Comparison of ENCODE assay signal across 8 cellular contexts in the genomic region with DNA sequence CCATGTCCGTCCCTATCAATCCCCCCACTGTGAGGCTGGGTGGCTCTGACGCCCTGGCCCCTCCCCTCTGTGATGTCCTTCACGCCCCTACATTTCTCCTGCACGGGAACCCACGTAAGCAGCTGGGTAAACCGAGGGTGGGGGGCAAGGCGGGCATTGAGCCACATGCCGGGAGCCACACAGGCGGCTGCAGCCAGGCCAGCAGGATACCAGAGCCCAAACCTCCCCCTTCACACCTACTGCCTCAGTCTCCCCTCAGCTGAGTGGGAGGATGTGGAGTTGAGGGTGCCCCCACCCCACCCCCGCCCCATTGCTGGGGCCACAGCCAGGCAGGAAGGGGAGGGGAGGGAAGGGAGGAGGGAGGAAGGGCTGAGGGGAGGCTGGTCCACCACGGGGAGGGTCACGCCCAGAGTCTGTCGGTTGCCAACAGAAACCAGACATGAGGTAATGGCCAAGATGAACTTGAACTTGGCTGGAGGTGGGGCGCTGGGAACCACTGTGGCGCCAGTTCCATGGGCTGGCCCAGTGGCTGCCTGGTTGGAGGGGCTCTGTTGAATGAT. TPM values are rescaled to one million over a fixed set of nuclear protein-coding genes. Genes with fewer than 3 reads are reported as not detected.
DNase-seq lines count a peak whose midpoint lies in the region; ATAC-seq and TF ChIP-seq lines count a peak whose summit lies in the region.

No MANE protein-coding gene starts in this region.

- peaks cover 3% of the 10 kb centered on the region for H3K4me1 Mint-ChIP-seq in T-helper 17 cell

- no peak for TF ChIP-seq EP300 in stomach (IDR thresholded peaks at IDR 0.05)

- ATAC-seq in T-helper 17 cell = no peak

- H3K9me3 ChIP-seq in HUES64 (ENCODE audit: insufficient read depth, low read depth, low read length) (no peaks in the 10 kb centered on the region), stomach (no peaks in the 10 kb centered on the region), T-helper 17 cell (ENCODE audit: control insufficient read depth, low read length, poor library complexity, severe bottlenecking) (no peaks in the 10 kb centered on the region)

- no peak overlapping the region for H3K4me3 Mint-ChIP-seq in T-helper 17 cell

- H3K27ac ChIP-seq in HUES64 (ENCODE audit: low read depth, low read length) = no peak overlapping the region
- H3K27ac ChIP-seq in caudate nucleus (ENCODE audit: low read depth, low read length) = peak overlapping the region; percentile 85
- H3K27ac ChIP-seq in stomach = peak overlapping the region; percentile 65 to 90 (median 79)

- H3K27me3 Mint-ChIP-seq in T-helper 17 cell = no peaks in the 10 kb centered on the region

- no peak for TF ChIP-seq POLR2A in stomach (IDR thresholded peaks at IDR 0.05)

- H3K36me3 ChIP-seq in HUES64 (ENCODE audit: insufficient read depth, low read length) = no peaks in the 10 kb centered on the region
- H3K36me3 ChIP-seq in stomach = peaks cover 64 to 91% (median 85%) of the 10 kb centered on the region in 4 donors

- 6% methylated on average over 12 of the region's 15 CpGs for WGBS in HUES64
- WGBS in stomach, 5 donors = 20 to 39% (median 33%) methylated on average over 15 of the region's 15 CpGs

- no peak for TF ChIP-seq CTCF in stomach (IDR thresholded peaks at IDR 0.05)

- no peak overlapping the region for H3K27ac Mint-ChIP-seq in T-helper 17 cell

- peaks cover 76% of the 10 kb centered on the region for H3K27me3 ChIP-seq in HUES64 (ENCODE audit: insufficient read depth, low read length)
- H3K27me3 ChIP-seq in stomach = no peaks in the 10 kb centered on the region

- H3K4me3 ChIP-seq in HUES64 (ENCODE audit: low read length) = peak overlapping the region; percentile 44
- H3K4me3 ChIP-seq in stomach = no peak overlapping the region

- H3K36me3 Mint-ChIP-seq in T-helper 17 cell (ENCODE audit: low read depth) = peaks cover 3% of the 10 kb centered on the region

- intact Hi-C loops in stomach (cut with DNase I; ENCODE audit: low total_unique reads) = no loop called here

- DNase-seq in caudate nucleus (lab: John Stamatoyannopoulos, UW) (peak in 47 of 61 donors; percentile 12 to 78 (median 39)), islet precursor cell (peak; percentile 73), stomach (peak; percentile 62), T-helper 17 cell (no peak), NCI-H526 (lab: John Stamatoyannopoulos, UW) (no peak), middle frontal gyrus (ENCODE audit: extremely low spot score, low spot score) (no peak), NCI-H1436 (lab: John Stamatoyannopoulos, UW) (no peak)

- H3K4me1 ChIP-seq in HUES64 (ENCODE audit: insufficient read depth, low read length) = peaks cover 8% of the 10 kb centered on the region
- H3K4me1 ChIP-seq in stomach = peaks cover 36 to 78% (median 52%) of the 10 kb centered on the region in 4 donors

- H3K9ac ChIP-seq in HUES64 (ENCODE audit: low read depth, low read length) = no peak overlapping the region

RNA-seq across cellular contexts. Expression of a gene that starts 20.9 kb away (rescaled TPM):
- polyA plus RNA-seq in HUES64 (2013, experiment 1 of 2) = 1.1 TPM
- polyA plus RNA-seq in HUES64 (2013, experiment 2 of 2) = 4.8 TPM
- 100 to 1,000 TPM in 1 of 5 donors, 10 to 100 TPM in 1, 1 to 10 TPM in 2, not detected in 1; 1.4 to 178 (median 38.3) TPM for total RNA-seq in stomach
- polyA plus RNA-seq in stomach = 100 to 1,000 TPM in 1 of 3 donors, 10 to 100 TPM in 2; 14.1 to 116 (median 68.7) TPM
- not detected for total RNA-seq in T-helper 17 cell

RNA-seq across cellular contexts. Expression of a gene that starts 23.8 kb away (rescaled TPM):
- not detected for polyA plus RNA-seq in HUES64 (2013, experiment 1 of 2)
- not detected for polyA plus RNA-seq in HUES64 (2013, experiment 2 of 2)
- not detected for total RNA-seq in stomach
- polyA plus RNA-seq in stomach = 1 to 10 TPM in 1 of 3 donors, not detected in 2; 2.7 TPM
- total RNA-seq in T-helper 17 cell = not detected

RNA-seq across cellular contexts. Expression of a gene that starts 41.1 kb away (rescaled TPM):
- 14.1 TPM for polyA plus RNA-seq in HUES64 (2013, experiment 1 of 2)
- 11.2 TPM for polyA plus RNA-seq in HUES64 (2013, experiment 2 of 2)
- total RNA-seq in stomach = 10 to 100 TPM in 2 of 5 donors, 1 to 10 TPM in 1, under 1 TPM in 1, not detected in 1; 0.45 to 21.7 (median 11.1) TPM
- 10 to 100 TPM; 10.7 to 14.1 (median 13.6) TPM for polyA plus RNA-seq in stomach
- total RNA-seq in T-helper 17 cell = 1 to 10 TPM; 4.1 to 5.2 TPM

RNA-seq across cellular contexts. Expression of a gene that starts 46.7 kb away (rescaled TPM):
- polyA plus RNA-seq in HUES64 (2013, experiment 1 of 2) = 20.4 TPM
- polyA plus RNA-seq in HUES64 (2013, experiment 2 of 2) = 20.1 TPM
- total RNA-seq in stomach (100 to 1,000 TPM in 1 of 5 donors, 10 to 100 TPM in 3, 1 to 10 TPM in 1; 9.4 to 113 (median 31.9) TPM), T-helper 17 cell (10 to 100 TPM; 95.0 to 96.6 TPM)
- polyA plus RNA-seq in stomach = 10 to 100 TPM; 10.5 to 17.2 (median 13.9) TPM

Comparison
In these comparisons a context has a peak if more than half of its experiments do, and no peak if none do; other contexts are left out.
1. DNase-seq: peak in caudate nucleus (47 of 61), islet precursor cell (single experiment) and stomach (single experiment); none in T-helper 17 cell (0 of 3), NCI-H526 (0 of 2), middle frontal gyrus (single experiment) and NCI-H1436 (single experiment).